27 cellular contexts compared by ENCODE assay signal in genomic region chr5:146607663-146608315, GRCh38.
"Had no signal": no experiment of that assay in that cellular context is flagged by ENCODE, and none has a peak within 500 bp of the region (broad histone marks: within the 10 kb centered on the region; RNA-seq: fewer than 3 reads in every experiment).

No MANE protein-coding gene starts in this region.

- H3K4me1 ChIP-seq: colonic mucosa, gastroesophageal sphincter, heart right ventricle, left lung, sigmoid colon had no signal

- H3K27ac Mint-ChIP-seq: activated CD4-positive, alpha-beta T cell treated with anti-CD3 and anti-CD28 coated beads, Interleukin-2, amount 10 ng/mL, durations not matched to agents 7 days and 5 days; activated CD8-positive, alpha-beta memory T cell treated with anti-CD3 and anti-CD28 coated beads, Interleukin-2, amount 10 ng/mL, durations not matched to agents 7 days and 5 days; activated CD8-positive, alpha-beta T cell treated with anti-CD3 and anti-CD28 coated beads for 36 hours; activated naive CD4-positive, alpha-beta T cell treated with anti-CD3 and anti-CD28 coated beads, Interleukin-2, amount 10 ng/mL, durations not matched to agents 7 days and 5 days; activated naive CD8-positive, alpha-beta T cell treated with anti-CD3 and anti-CD28 coated beads, Interleukin-2, amount 50 U/mL, for 24 hours; endodermal cell; naive thymus-derived CD4-positive, alpha-beta T cell; progenitor cell of endocrine pancreas; T-cell; T-helper 2 cell treated with Interferon-gamma antibody and Interleukin-4, amounts not matched to agents 5 μg/mL and 100 μg/mL, for 36 hours had no signal

- H3K27me3 ChIP-seq: colonic mucosa, dorsolateral prefrontal cortex, gastroesophageal sphincter, sigmoid colon had no signal

- H3K4me3 Mint-ChIP-seq: activated CD4-positive, alpha-beta T cell treated with anti-CD3 and anti-CD28 coated beads, Interleukin-2, amount 10 ng/mL, durations not matched to agents 7 days and 5 days; activated CD8-positive, alpha-beta memory T cell treated with anti-CD3 and anti-CD28 coated beads, Interleukin-2, amount 10 ng/mL, durations not matched to agents 7 days and 5 days; activated CD8-positive, alpha-beta T cell treated with anti-CD3 and anti-CD28 coated beads for 36 hours; activated naive CD4-positive, alpha-beta T cell treated with anti-CD3 and anti-CD28 coated beads, Interleukin-2, amount 10 ng/mL, durations not matched to agents 7 days and 5 days; activated naive CD8-positive, alpha-beta T cell treated with anti-CD3 and anti-CD28 coated beads, Interleukin-2, amount 50 U/mL, for 24 hours; central memory CD8-positive, alpha-beta T cell; endodermal cell; naive thymus-derived CD4-positive, alpha-beta T cell; T-cell; T-helper 2 cell treated with Interferon-gamma antibody and Interleukin-4, amounts not matched to agents 5 μg/mL and 100 μg/mL, for 36 hours had no signal

- H3K36me3 Mint-ChIP-seq: activated CD8-positive, alpha-beta memory T cell treated with anti-CD3 and anti-CD28 coated beads, Interleukin-2, amount 10 ng/mL, durations not matched to agents 7 days and 5 days; activated naive CD4-positive, alpha-beta T cell treated with anti-CD3 and anti-CD28 coated beads, Interleukin-2, amount 10 ng/mL, durations not matched to agents 7 days and 5 days; T-cell had no signal

- H3K4me3 ChIP-seq: colonic mucosa, gastroesophageal sphincter, heart right ventricle, left lung, lung, sigmoid colon had no signal

- FAIRE-seq: kidney had no signal

- ATAC-seq: activated CD8-positive, alpha-beta memory T cell treated with anti-CD3 and anti-CD28 coated beads, Interleukin-2, amount 10 ng/mL, durations not matched to agents 7 days and 5 days; activated CD8-positive, alpha-beta T cell treated with anti-CD3 and anti-CD28 coated beads for 36 hours; activated naive CD8-positive, alpha-beta T cell treated with anti-CD3 and anti-CD28 coated beads, Interleukin-2, amount 50 U/mL, for 24 hours; gastroesophageal sphincter; heart right ventricle; left lung; naive thymus-derived CD4-positive, alpha-beta T cell; T-cell had no signal

- DNase-seq: activated CD4-positive, alpha-beta T cell treated with anti-CD3 and anti-CD28 coated beads, Interleukin-2, amount 10 ng/mL, durations not matched to agents 7 days and 5 days; activated CD4-positive, CD25-positive, alpha-beta regulatory T cell treated with anti-CD3 and anti-CD28 coated beads, Interleukin-2, amount 50 U/mL, for 72 hours; activated CD8-positive, alpha-beta memory T cell treated with anti-CD3 and anti-CD28 coated beads, Interleukin-2, amount 10 ng/mL, durations not matched to agents 7 days and 5 days; activated CD8-positive, alpha-beta T cell treated with anti-CD3 and anti-CD28 coated beads for 36 hours; activated effector memory CD4-positive, alpha-beta T cell treated with anti-CD3 and anti-CD28 coated beads, Interleukin-2, amount 50 U/mL, for 16 hours; activated naive CD4-positive, alpha-beta T cell treated with anti-CD3 and anti-CD28 coated beads, Interleukin-2, amount 10 ng/mL, durations not matched to agents 7 days and 5 days; activated naive CD8-positive, alpha-beta T cell treated with anti-CD3 and anti-CD28 coated beads, Interleukin-2, amount 50 U/mL, for 24 hours; activated T-cell treated with anti-CD3 and anti-CD28 coated beads for 4 hours; colonic mucosa; endodermal cell; heart right ventricle; kidney; left lung; naive thymus-derived CD4-positive, alpha-beta T cell; retina; sigmoid colon; stimulated activated CD4-positive, alpha-beta T cell treated with anti-CD3 and anti-CD28 coated beads, Interleukin-2, amount 100 ng/mL, for 48 hours; stimulated activated CD8-positive, alpha-beta memory T cell treated with anti-CD3 and anti-CD28 coated beads, Interleukin-4, amount 100 ng/mL, for 48 hours; stimulated activated naive CD4-positive, alpha-beta T cell; T-cell had no signal

- H3K36me3 ChIP-seq: colonic mucosa, gastroesophageal sphincter, heart right ventricle, left lung, sigmoid colon had no signal

- H3K27ac ChIP-seq: colonic mucosa, gastroesophageal sphincter, heart right ventricle, left lung, sigmoid colon, VCaP had no signal

- H3K27me3 Mint-ChIP-seq: activated CD4-positive, alpha-beta T cell treated with anti-CD3 and anti-CD28 coated beads, Interleukin-2, amount 10 ng/mL, durations not matched to agents 7 days and 5 days; activated CD8-positive, alpha-beta memory T cell treated with anti-CD3 and anti-CD28 coated beads, Interleukin-2, amount 10 ng/mL, durations not matched to agents 7 days and 5 days; activated CD8-positive, alpha-beta T cell treated with anti-CD3 and anti-CD28 coated beads for 36 hours; activated naive CD4-positive, alpha-beta T cell treated with anti-CD3 and anti-CD28 coated beads, Interleukin-2, amount 10 ng/mL, durations not matched to agents 7 days and 5 days; central memory CD8-positive, alpha-beta T cell; progenitor cell of endocrine pancreas had no signal

- H3K9me3 ChIP-seq: colonic mucosa, gastroesophageal sphincter, heart right ventricle, left lung, sigmoid colon had no signal

- H3K4me1 Mint-ChIP-seq: activated CD4-positive, alpha-beta T cell treated with anti-CD3 and anti-CD28 coated beads, Interleukin-2, amount 10 ng/mL, durations not matched to agents 7 days and 5 days; activated CD8-positive, alpha-beta memory T cell treated with anti-CD3 and anti-CD28 coated beads, Interleukin-2, amount 10 ng/mL, durations not matched to agents 7 days and 5 days; activated naive CD4-positive, alpha-beta T cell treated with anti-CD3 and anti-CD28 coated beads, Interleukin-2, amount 10 ng/mL, durations not matched to agents 7 days and 5 days; activated naive CD8-positive, alpha-beta T cell treated with anti-CD3 and anti-CD28 coated beads, Interleukin-2, amount 50 U/mL, for 24 hours; central memory CD8-positive, alpha-beta T cell; naive thymus-derived CD4-positive, alpha-beta T cell; T-cell had no signal

- H3K9me3 Mint-ChIP-seq: activated naive CD4-positive, alpha-beta T cell treated with anti-CD3 and anti-CD28 coated beads, Interleukin-2, amount 10 ng/mL, durations not matched to agents 7 days and 5 days; central memory CD8-positive, alpha-beta T cell had no signal
